9 cellular contexts compared by ENCODE assay signal in genomic region chr18:35566019-35566418, GRCh38.
"Had no signal": no experiment of that assay in that cellular context is flagged by ENCODE, and none has a peak within 500 bp of the region (broad histone marks: within the 10 kb centered on the region; RNA-seq: fewer than 3 reads in every experiment).

No MANE protein-coding gene starts in this region.

- H3K4me2 ChIP-seq: KMS-11 had no signal

- H3K4me3 ChIP-seq: K562 had no signal

- ATAC-seq: HepG2, K562 had no signal

- FAIRE-seq: HepG2, HTR-8/SVneo, K562 had no signal

- DNase-seq: IMR-90, Karpas-422, KBM-7, KG1 had no signal

- H3K27ac ChIP-seq: HL-60, KMS-11 had no signal
